1 cellular context compared by ENCODE assay signal in genomic region chr3:129576514-129577345, GRCh38.
TF ChIP-seq lines count a peak whose summit lies in the region.

No MANE protein-coding gene starts in this region.

TF ChIP-seq in HepG2, 621 proteins besides CTCF, POLR2A, EP300 and RAD21 (continued from another document and continues in another):
- TF ChIP-seq STAT6 (CRISPR knock-in tag; IDR thresholded peaks at IDR 0.05; ENCODE audit: borderline replicate concordance) (no peak), ASH2L (IDR thresholded peaks at IDR 0.05; ENCODE audit: insufficient read length, low read depth, low read length) (no peak), TBL1XR1 (IDR thresholded peaks at IDR 0.05; ENCODE audit: borderline replicate concordance, low read length, partially characterized antibody) (no peak), HNF1B (CRISPR knock-in tag; IDR thresholded peaks at IDR 0.05) (no peak), ZNF678 (CRISPR knock-in tag; IDR thresholded peaks at IDR 0.05) (no peak), SNAI1 (CRISPR knock-in tag; IDR thresholded peaks at IDR 0.05; ENCODE audit: borderline replicate concordance) (no peak), ZBTB38 (CRISPR knock-in tag; IDR thresholded peaks at IDR 0.05) (peak; percentile 75), YEATS4 (CRISPR knock-in tag; IDR thresholded peaks at IDR 0.05; ENCODE audit: borderline replicate concordance) (no peak), HCFC1 (IDR thresholded peaks at IDR 0.05; ENCODE audit: low read depth, low read length) (no peak), LBX2 (CRISPR knock-in tag; IDR thresholded peaks at IDR 0.05; ENCODE audit: borderline replicate concordance) (no peak), KLF11 (CRISPR knock-in tag; IDR thresholded peaks at IDR 0.05) (no peak), HIC2 (CRISPR knock-in tag; IDR thresholded peaks at IDR 0.05; ENCODE audit: low read depth) (peak; percentile 82; the same call in 1 of the 2 replicates), ZNF816 (CRISPR knock-in tag; IDR thresholded peaks at IDR 0.05; ENCODE audit: borderline replicate concordance) (no peak), ZNF674 (CRISPR knock-in tag; IDR thresholded peaks at IDR 0.05; ENCODE audit: low read depth) (no peak), ZFP91 (CRISPR knock-in tag; IDR thresholded peaks at IDR 0.05; ENCODE audit: borderline replicate concordance) (0 out of 2 replicates have a peak, but pooled peaks have one; percentile 35), SRY (CRISPR knock-in tag; IDR thresholded peaks at IDR 0.05) (0 out of 2 replicates have a peak, but pooled peaks have one; percentile 46), ZNF629 (CRISPR knock-in tag; conservative IDR thresholded peaks at IDR 0.05) (peak; percentile 76), ZGPAT (CRISPR knock-in tag; IDR thresholded peaks at IDR 0.05) (0 out of 2 replicates have a peak, but pooled peaks have one; percentile 45), SPEN (CRISPR knock-in tag; IDR thresholded peaks at IDR 0.05; ENCODE audit: low read depth) (no peak), ZBTB21 (CRISPR knock-in tag; IDR thresholded peaks at IDR 0.05) (no peak), ZNF672 (CRISPR knock-in tag; IDR thresholded peaks at IDR 0.05) (no peak), HOXD1 (CRISPR knock-in tag; IDR thresholded peaks at IDR 0.05) (no peak), SALL2 (CRISPR knock-in tag; IDR thresholded peaks at IDR 0.05) (no peak), PCBP1 (IDR thresholded peaks at IDR 0.05; ENCODE audit: borderline replicate concordance, low read depth, low read length) (no peak), ZNF7 (CRISPR knock-in tag; IDR thresholded peaks at IDR 0.05) (no peak), KDM5A (IDR thresholded peaks at IDR 0.05; ENCODE audit: borderline replicate concordance, low read length) (no peak), RXRB (CRISPR knock-in tag; IDR thresholded peaks at IDR 0.05; ENCODE audit: borderline replicate concordance) (peak; percentile 50; the same call in 1 of the 2 replicates), MXI1 (IDR thresholded peaks at IDR 0.05; ENCODE audit: borderline replicate concordance, low read depth, low read length) (peak; percentile 36; the same call in 1 of the 3 replicates), ZBED4 (CRISPR knock-in tag; IDR thresholded peaks at IDR 0.05; ENCODE audit: borderline replicate concordance) (no peak), CENPX (CRISPR knock-in tag; IDR thresholded peaks at IDR 0.05) (no peak), SMAD3 (CRISPR knock-in tag; IDR thresholded peaks at IDR 0.05) (0 out of 2 replicates have a peak, but pooled peaks have one; percentile 24), ARID5B (CRISPR knock-in tag; IDR thresholded peaks at IDR 0.05) (peak; percentile 58; the same call in 1 of the 2 replicates), PREB (CRISPR knock-in tag; IDR thresholded peaks at IDR 0.05) (no peak), ZNF468 (CRISPR knock-in tag; IDR thresholded peaks at IDR 0.05) (no peak), SP140L (CRISPR knock-in tag; IDR thresholded peaks at IDR 0.05; ENCODE audit: borderline replicate concordance) (no peak), ARID3A (IDR thresholded peaks at IDR 0.05; ENCODE audit: low read depth, low read length) (no peak), TAF1 (CRISPR knock-in tag; IDR thresholded peaks at IDR 0.05) (no peak), ZNF562 (CRISPR knock-in tag; IDR thresholded peaks at IDR 0.05; ENCODE audit: borderline replicate concordance) (no peak)
